1 cellular context compared by ENCODE assay signal in genomic region chr13:26499209-26499601, GRCh38.
A peak's percentile ranks its signal among the peaks of the same experiment; 100 is the strongest.
TF ChIP-seq lines count a peak whose summit lies in the region.

No MANE protein-coding gene starts in this region.

TF ChIP-seq in HepG2, 621 proteins besides CTCF, POLR2A, EP300 and RAD21:
- TF ChIP-seq STAG1 (CRISPR knock-in tag; IDR thresholded peaks at IDR 0.05) (peak; percentile 24; the same call in 1 of the 2 replicates), THYN1 (CRISPR knock-in tag; IDR thresholded peaks at IDR 0.05; ENCODE audit: borderline replicate concordance, low read depth) (no peak)
